ENCODE assay signal across 10 cellular contexts in the genomic region with DNA sequence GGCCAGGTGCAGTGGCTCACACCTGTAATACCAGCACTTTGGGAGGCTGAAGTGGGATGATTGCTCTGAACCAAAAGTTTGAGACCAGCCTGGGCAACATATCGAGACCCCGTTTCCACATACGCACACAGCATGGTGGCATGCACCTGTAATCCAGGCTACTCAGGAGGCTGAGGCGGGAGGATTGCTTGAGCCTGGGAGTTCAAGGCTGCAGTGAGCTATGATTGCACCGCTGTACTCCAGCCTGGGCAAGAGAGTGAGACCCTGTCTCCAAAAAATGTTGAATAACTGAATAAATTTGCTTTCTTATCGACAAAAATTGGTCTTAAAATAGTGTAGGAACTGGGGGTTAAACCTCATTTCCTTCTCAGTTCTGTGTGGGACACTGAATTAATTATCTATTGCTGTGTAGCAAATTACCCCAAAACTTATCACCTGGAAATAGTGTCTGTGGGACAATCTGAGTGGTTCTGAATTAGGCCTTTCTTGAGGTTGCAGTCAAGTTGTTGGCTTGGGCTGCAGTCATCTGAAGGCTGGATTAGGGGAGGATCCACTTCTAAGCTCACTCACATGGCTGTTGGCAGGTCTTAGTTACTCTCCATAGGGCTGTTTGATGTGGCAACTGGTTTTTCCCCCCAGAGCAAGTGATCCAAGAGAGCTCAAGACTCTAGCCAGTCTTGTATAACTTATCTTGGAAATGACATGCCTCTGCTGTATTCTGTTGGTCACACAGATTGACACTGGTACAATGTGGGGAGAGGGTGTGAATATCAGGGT. TPM values are rescaled to one million over a fixed set of nuclear protein-coding genes. Genes with fewer than 3 reads are reported as not detected.
A peak's percentile ranks its signal among the peaks of the same experiment; 100 is the strongest.
DNase-seq lines count a peak whose midpoint lies in the region; ATAC-seq and TF ChIP-seq lines count a peak whose summit lies in the region.
"Had no signal": no experiment of that assay in that cellular context is flagged by ENCODE, and none has a peak within 500 bp of the region (broad histone marks: within the 10 kb centered on the region; RNA-seq: fewer than 3 reads in every experiment).

No MANE protein-coding gene starts in this region.

- no peak for TF ChIP-seq POLR2A in sigmoid colon (IDR thresholded peaks at IDR 0.05)

- H3K27me3 ChIP-seq in PC-9 (ENCODE audit: insufficient read depth, low read depth) (no peaks in the 10 kb centered on the region), sigmoid colon (no peaks in the 10 kb centered on the region)

- H3K4me3 ChIP-seq in PC-9: 0 out of 2 replicates have a peak overlapping the region, but pooled peaks have one; percentile 98
- peak overlapping the region; percentile 81 for H3K4me3 ChIP-seq in epithelial cell of proximal tubule (ENCODE audit: low read depth, low read length)
- peak overlapping the region in 2 of 4 donors; percentile 96 to 98 for H3K4me3 ChIP-seq in sigmoid colon

- peaks cover 43% of the 10 kb centered on the region for H3K4me1 Mint-ChIP-seq in stimulated activated memory B cell treated with anti-CD40 and anti-IgM and Interleukin-4, amounts not matched to agents 10 μg/mL and 1 μg/mL and 100 μg/mL, for 72 hours

- CTCF ChIA-PET in PC-9 (lab: Charles Lee): no interaction called here

- 80 to 81% methylated on average over 6 of the region's 6 CpGs for WGBS in sigmoid colon, 2 donors

- H3K4me2 ChIP-seq in PC-9: peak overlapping the region; percentile 95

- H3K27ac Mint-ChIP-seq in stimulated activated memory B cell treated with anti-CD40 and anti-IgM and Interleukin-4, amounts not matched to agents 10 μg/mL and 1 μg/mL and 100 μg/mL, for 72 hours: no peak overlapping the region

- H3K27me3 Mint-ChIP-seq in stimulated activated memory B cell treated with anti-CD40 and anti-IgM and Interleukin-4, amounts not matched to agents 10 μg/mL and 1 μg/mL and 100 μg/mL, for 72 hours: no peaks in the 10 kb centered on the region

- H3K27ac ChIP-seq in PC-9: peak overlapping the region; percentile 87
- peak overlapping the region in 3 of 4 donors; percentile 63 to 89 (median 82) for H3K27ac ChIP-seq in sigmoid colon
- H3K27ac ChIP-seq: 22Rv1 had no signal

- H3K9me3 Mint-ChIP-seq in stimulated activated memory B cell treated with anti-CD40 and anti-IgM and Interleukin-4, amounts not matched to agents 10 μg/mL and 1 μg/mL and 100 μg/mL, for 72 hours: no peaks in the 10 kb centered on the region

- H3K9me3 ChIP-seq in PC-9 (ENCODE audit: insufficient read depth, low read depth) (no peaks in the 10 kb centered on the region), sigmoid colon (no peaks in the 10 kb centered on the region)

- H3K4me1 ChIP-seq in PC-9 (replicated peaks; ENCODE audit: insufficient read depth): peaks cover 70% of the 10 kb centered on the region
- peaks cover 0 to 70% (median 65%) of the 10 kb centered on the region in 4 donors for H3K4me1 ChIP-seq in sigmoid colon

- H3K36me3 ChIP-seq in PC-9 (ENCODE audit: low read depth) (no peaks in the 10 kb centered on the region), sigmoid colon (no peaks in the 10 kb centered on the region)

- DNase-seq in NCI-H82 (lab: John Stamatoyannopoulos, UW): peak; percentile 4
- no peak for DNase-seq in NCI-H82 treated with DMSO at 0.1 percent for 48 hours (lab: John Stamatoyannopoulos, UW; ENCODE audit: unreplicated experiment)
- DNase-seq in PC-9: no peak
- no peak for DNase-seq in epithelial cell of proximal tubule (ENCODE audit: low read depth)
- no peak for DNase-seq in sigmoid colon
- DNase-seq in CD1c-positive myeloid dendritic cell (ENCODE audit: extremely low spot score): no peak
- DNase-seq in D341Med (ENCODE audit: low spot score): no peak
- DNase-seq: NCI-H1436 treated with DMSO at 0.1 percent for 48 hours had no signal

- no peak overlapping the region for H2AFZ ChIP-seq in PC-9

- no peaks in the 10 kb centered on the region for H3K9me2 ChIP-seq in PC-9 (ENCODE audit: insufficient read depth)

- no peaks in the 10 kb centered on the region for H3K36me3 Mint-ChIP-seq in stimulated activated memory B cell treated with anti-CD40 and anti-IgM and Interleukin-4, amounts not matched to agents 10 μg/mL and 1 μg/mL and 100 μg/mL, for 72 hours

- TSS peak; percentile 3 for BruUV-seq in PC-9 (replicated peaks; lab: Mats Ljungman, UMichigan)

- POLR2A ChIA-PET in PC-9 (lab: Charles Lee; ENCODE audit: unreplicated experiment): interaction anchor here (0.6 kb wide), 1 partner anchor 398 kb away, joined by 11 read pairs; the partner anchor contains the start of gene SLC31A2

- H3F3A ChIP-seq in PC-9 (ENCODE audit: insufficient read depth, low read depth): peaks cover 58% of the 10 kb centered on the region

- no peak for TF ChIP-seq CTCF in PC-9 (conservative IDR thresholded peaks at IDR 0.05)
- no peak for TF ChIP-seq CTCF in epithelial cell of proximal tubule (conservative IDR thresholded peaks at IDR 0.05; ENCODE audit: low read depth, low read length)
- TF ChIP-seq CTCF in sigmoid colon (IDR thresholded peaks at IDR 0.05): no peak

- H4K20me1 ChIP-seq in PC-9 (ENCODE audit: insufficient read depth): no peaks in the 10 kb centered on the region

- intact Hi-C loops in PC-9 (cut with micrococcal nuclease; ENCODE audit: unreplicated experiment) (loop anchor here (5.0 to 10.0 kb wide), 3 partner anchors 195 to 592 kb away; partner anchors contain the start of genes BSPRY, HSDL2 and WDR31), sigmoid colon (cut with DNase I) (no loop called here)

- no peak for TF ChIP-seq EP300 in sigmoid colon (IDR thresholded peaks at IDR 0.05)

- ATAC-seq in stimulated activated memory B cell treated with anti-CD40 and anti-IgM and Interleukin-4, amounts not matched to agents 10 μg/mL and 1 μg/mL and 100 μg/mL, for 72 hours: no peak

- H3K79me2 ChIP-seq in PC-9 (ENCODE audit: low read depth): peaks cover 59% of the 10 kb centered on the region

- no peak overlapping the region for H3K4me3 Mint-ChIP-seq in stimulated activated memory B cell treated with anti-CD40 and anti-IgM and Interleukin-4, amounts not matched to agents 10 μg/mL and 1 μg/mL and 100 μg/mL, for 72 hours

RNA-seq across cellular contexts. Expression of gene SNX30, which starts 2.0 kb away (rescaled TPM):
- 32.5 and 33.1 TPM in 2 replicates for total RNA-seq in PC-9 (2021)
- 6.1 and 6.9 TPM in 2 replicates for total RNA-seq in epithelial cell of proximal tubule
- total RNA-seq in sigmoid colon: 1 to 10 TPM; 6.4 to 10.0 (median 8.2) TPM
- 10 to 100 TPM in 1 of 3 donors, 1 to 10 TPM in 2; 7.8 to 16.4 (median 9.3) TPM for polyA plus RNA-seq in sigmoid colon

RNA-seq across cellular contexts. Expression of gene INIP, which starts 34.6 kb away (rescaled TPM):
- total RNA-seq in PC-9 (2021) (24.0 and 28.0 TPM in 2 replicates), epithelial cell of proximal tubule (15.1 and 20.5 TPM in 2 replicates), sigmoid colon (10 to 100 TPM; 10.0 to 16.8 (median 12.3) TPM)
- polyA plus RNA-seq in sigmoid colon: 10 to 100 TPM; 12.6 to 28.4 (median 19.6) TPM
